ENCODE assay signal across 18 cellular contexts in genomic region chr17:6343191-6343590, GRCh38.
DNase-seq lines count a peak whose midpoint lies in the region; ATAC-seq and TF ChIP-seq lines count a peak whose summit lies in the region.
"Had no signal": no experiment of that assay in that cellular context is flagged by ENCODE, and none has a peak within 500 bp of the region (broad histone marks: within the 10 kb centered on the region; RNA-seq: fewer than 3 reads in every experiment).

No MANE protein-coding gene starts in this region.

- no peak overlapping the region for H3K18ac ChIP-seq in H9 (ENCODE audit: insufficient read length, low read depth, low read length)

- no peak overlapping the region for H3K4me3 ChIP-seq in esophagus muscularis mucosa
- H3K4me3 ChIP-seq: A549; BLaER1 treated with 17β-estradiol and CSF1 and Interleukin-3, amounts not matched to agents 10 nM and 100 nM had no signal

- peaks cover 6% of the 10 kb centered on the region for H3K27me3 Mint-ChIP-seq in H9 (ENCODE audit: low read depth)

- no peak overlapping the region for H3K4me3 Mint-ChIP-seq in H9
- H3K4me3 Mint-ChIP-seq: B cell; CD4-positive, alpha-beta T cell; CD8-positive, alpha-beta T cell had no signal

- H2BK15ac ChIP-seq in H9 (ENCODE audit: low read depth, low read length): no peak overlapping the region

- no peaks in the 10 kb centered on the region for H3K9me3 Mint-ChIP-seq in H9
- H3K9me3 Mint-ChIP-seq: CD4-positive, alpha-beta T cell; CD8-positive, alpha-beta T cell had no signal

- H2AFZ ChIP-seq in H9 (ENCODE audit: low read length): no peak overlapping the region

- H3K23me2 ChIP-seq in H9 (ENCODE audit: insufficient read length, low read depth, low read length, poor library complexity, severe bottlenecking): no peaks in the 10 kb centered on the region

- no peak overlapping the region for H4K8ac ChIP-seq in H9 (replicated peaks; ENCODE audit: insufficient read length, low read depth, low read length)

- H3K9me3 ChIP-seq in H9 (ENCODE audit: control insufficient read depth, low read depth, low read length) (no peaks in the 10 kb centered on the region), esophagus muscularis mucosa (no peaks in the 10 kb centered on the region)
- H3K9me3 ChIP-seq: A549; BLaER1 treated with 17β-estradiol and CSF1 and Interleukin-3, amounts not matched to agents 10 nM and 100 nM; Caco-2 had no signal

- H2BK5ac ChIP-seq in H9 (ENCODE audit: insufficient read length, low read length): no peak overlapping the region

- peaks cover 0 to 3% of the 10 kb centered on the region in 2 experiments; a peak in 1 of 4 replicates for H3K4me1 Mint-ChIP-seq in H9
- H3K4me1 Mint-ChIP-seq: B cell had no signal

- H3K27ac ChIP-seq in H9 (ENCODE audit: insufficient read length, low read depth, low read length): no peak overlapping the region
- H3K27ac ChIP-seq in esophagus muscularis mucosa (replicated peaks in 1 of 4): no peak overlapping the region
- H3K27ac ChIP-seq: 22Rv1; A549; BLaER1 treated with 17β-estradiol and CSF1 and Interleukin-3, amounts not matched to agents 10 nM and 100 nM; C4-2B had no signal

- no peak overlapping the region for H2AK5ac ChIP-seq in H9 (ENCODE audit: insufficient read length, low read length)

- no peak overlapping the region for H3K14ac ChIP-seq in H9 (ENCODE audit: insufficient read depth, low read length)

- no peaks in the 10 kb centered on the region for H3K36me3 Mint-ChIP-seq in H9 (ENCODE audit: insufficient read depth in 1 of 3, low read depth in 3 of 3)
- H3K36me3 Mint-ChIP-seq: CD8-positive, alpha-beta T cell had no signal

- H4K91ac ChIP-seq in H9 (ENCODE audit: insufficient read length, low read depth, low read length): no peak overlapping the region

- H4K5ac ChIP-seq in H9 (ENCODE audit: insufficient read length, low read depth, low read length): no peak overlapping the region

- no peak overlapping the region for H2BK12ac ChIP-seq in H9 (ENCODE audit: insufficient read length, low read depth, low read length)

- no peak for TF ChIP-seq CTCF in H9 (conservative IDR thresholded peaks at IDR 0.05)
- no peak for TF ChIP-seq CTCF in esophagus muscularis mucosa (IDR thresholded peaks at IDR 0.05)

- DNase-seq in H9 (peak; percentile 14), esophagus muscularis mucosa (ENCODE audit: extremely low spot score) (peak; percentile 70), mesenteric fat pad (ENCODE audit: low spot score) (peak; percentile 28), NCI-H2171 treated with DMSO at 0.1 percent for 48 hours (lab: John Stamatoyannopoulos, UW) (no peak)
- DNase-seq: AML-193; Caco-2; Calu3; CD4-positive, alpha-beta T cell; CD8-positive, alpha-beta T cell; DMS79 treated with DMSO at 0.1 percent for 48 hours; GF-D8 had no signal

- ATAC-seq in HG02759 (IDR thresholded peaks at IDR 0.05; ENCODE audit: unreplicated experiment) (no peak), HG02840 (IDR thresholded peaks at IDR 0.05; ENCODE audit: low FRiP score, unreplicated experiment) (no peak)
- ATAC-seq: A549; CD8-positive, alpha-beta T cell had no signal

- H2BK120ac ChIP-seq in H9 (ENCODE audit: low read depth, low read length, poor library complexity, severe bottlenecking): no peak overlapping the region

- TF ChIP-seq EP300 in esophagus muscularis mucosa (IDR thresholded peaks at IDR 0.05): no peak

- H3K79me1 ChIP-seq in H9 (ENCODE audit: insufficient read depth, low read depth, low read length, poor library complexity, severe bottlenecking): no peaks in the 10 kb centered on the region

- no peak overlapping the region for H3K4me2 ChIP-seq in H9 (ENCODE audit: insufficient read depth, insufficient read length, low read length)
- H3K4me2 ChIP-seq: A549; BLaER1 treated with 17β-estradiol and CSF1 and Interleukin-3, amounts not matched to agents 10 nM and 100 nM had no signal

- no peak overlapping the region for H2BK20ac ChIP-seq in H9 (ENCODE audit: low read depth, low read length, poor library complexity, severe bottlenecking)

- H3T11ph ChIP-seq in H9 (ENCODE audit: low read length): no peak overlapping the region

- no peak overlapping the region for H3K56ac ChIP-seq in H9 (ENCODE audit: insufficient read length, low read depth, low read length)

- H3K4ac ChIP-seq in H9 (ENCODE audit: low read depth, low read length): no peak overlapping the region

- intact Hi-C loops in esophagus muscularis mucosa (cut with DNase I): no loop called here

- H3K79me2 ChIP-seq in H9 (ENCODE audit: insufficient read depth, low read length): no peaks in the 10 kb centered on the region

- H3K36me3 ChIP-seq in esophagus muscularis mucosa: no peaks in the 10 kb centered on the region
- H3K36me3 ChIP-seq: BLaER1 treated with 17β-estradiol and CSF1 and Interleukin-3, amounts not matched to agents 10 nM and 100 nM had no signal

- no peaks in the 10 kb centered on the region for H4K20me1 ChIP-seq in H9 (ENCODE audit: control insufficient read depth, insufficient read depth, insufficient read length)
- H4K20me1 ChIP-seq: BLaER1 treated with 17β-estradiol and CSF1 and Interleukin-3, amounts not matched to agents 10 nM and 100 nM had no signal

- H3K9ac ChIP-seq in H9 (ENCODE audit: extremely low read depth, insufficient read length, low read length): no peak overlapping the region
- H3K9ac ChIP-seq: BLaER1 treated with 17β-estradiol and CSF1 and Interleukin-3, amounts not matched to agents 10 nM and 100 nM had no signal

- no peak overlapping the region for H3K23ac ChIP-seq in H9 (ENCODE audit: insufficient read length, low read depth, low read length)

- no peaks in the 10 kb centered on the region for H3K4me1 ChIP-seq in H9 (ENCODE audit: insufficient read depth, low read length)
- H3K4me1 ChIP-seq in esophagus muscularis mucosa: no peaks in the 10 kb centered on the region
- H3K4me1 ChIP-seq: A549; BLaER1 treated with 17β-estradiol and CSF1 and Interleukin-3, amounts not matched to agents 10 nM and 100 nM; Caco-2 had no signal

- TF ChIP-seq POLR2A in esophagus muscularis mucosa (IDR thresholded peaks at IDR 0.05; ENCODE audit: low read depth): no peak

- no peak overlapping the region for H3K27ac Mint-ChIP-seq in H9
- H3K27ac Mint-ChIP-seq: B cell; CD4-positive, alpha-beta T cell; CD8-positive, alpha-beta T cell had no signal

- no CpG with 5 or more reads among the region's 5 CpGs for WGBS in H9 (ENCODE audit: extremely low coverage, insufficient read length, low lambda C conversion rate)
- WGBS in esophagus muscularis mucosa: 74% methylated on average over 5 of the region's 5 CpGs

- H3K27me3 ChIP-seq in H9 (ENCODE audit: insufficient read depth, low read length): no peaks in the 10 kb centered on the region
- H3K27me3 ChIP-seq in esophagus muscularis mucosa: peaks cover 0 to 22% (median 0%) of the 10 kb centered on the region in 4 donors
- H3K27me3 ChIP-seq: BLaER1 treated with 17β-estradiol and CSF1 and Interleukin-3, amounts not matched to agents 10 nM and 100 nM had no signal
